ENCODE assay signal across 18 cellular contexts in genomic region chr14:103028772-103029171, GRCh38. TPM values are rescaled to one million over a fixed set of nuclear protein-coding genes. Genes with fewer than 3 reads are reported as not detected.
DNase-seq lines count a peak whose midpoint lies in the region; ATAC-seq, FAIRE-seq and TF ChIP-seq lines count a peak whose summit lies in the region.
"Had no signal": no experiment of that assay in that cellular context is flagged by ENCODE, and none has a peak within 500 bp of the region (broad histone marks: within the 10 kb centered on the region; RNA-seq: fewer than 3 reads in every experiment).

No MANE protein-coding gene starts in this region.

- no peak for ATAC-seq in thoracic aorta (ENCODE audit: insufficient number of reproducible peaks, low FRiP score, low read depth)
- ATAC-seq: GM12878 had no signal

- DNase-seq in PC-9 = no peak
- no peak for DNase-seq in astrocyte (ENCODE audit: low read depth)
- no peak for DNase-seq in dorsolateral prefrontal cortex
- no peak for DNase-seq in thoracic aorta (ENCODE audit: low spot score)
- no peak for DNase-seq in SHP77 (lab: John Stamatoyannopoulos, UW)
- DNase-seq in lower leg skin (ENCODE audit: low spot score in 2 of 2) = no peak
- DNase-seq in NCI-H748 (lab: John Stamatoyannopoulos, UW; ENCODE audit: unreplicated experiment) = no peak
- no peak for DNase-seq in HUDEP-2 (lab: John Stamatoyannopoulos, UW; ENCODE audit: unreplicated experiment in 76 of 76)
- DNase-seq: BE2C; CD4-positive, alpha-beta memory T cell; DMS79; GOT3; H9 had no signal

- BruUV-seq in PC-9 (replicated peaks; lab: Mats Ljungman, UMichigan) = no TSS peak

- no peak for TF ChIP-seq CTCF in PC-9 (conservative IDR thresholded peaks at IDR 0.05)
- no peak for TF ChIP-seq CTCF in astrocyte (IDR thresholded peaks at IDR 0.05; ENCODE audit: insufficient read depth, low read depth, low read length)
- no peak for TF ChIP-seq CTCF in dorsolateral prefrontal cortex (IDR thresholded peaks at IDR 0.05 in 54 of 56, conservative IDR thresholded peaks at IDR 0.05 in 2 of 56; ENCODE audit: low read depth in 1 of 56, partially characterized antibody in 56 of 56)
- no peak for TF ChIP-seq CTCF in thoracic aorta (IDR thresholded peaks at IDR 0.05)
- no peak for TF ChIP-seq CTCF in lower leg skin (IDR thresholded peaks at IDR 0.05)

- FAIRE-seq in astrocyte (lab: Jason Lieb, UNC) = no peak
- FAIRE-seq: A204.1, GM12878 had no signal

- H3K36me3 ChIP-seq in PC-9 (ENCODE audit: low read depth) (no peaks in the 10 kb centered on the region), astrocyte (ENCODE audit: insufficient read depth, low read length) (no peaks in the 10 kb centered on the region), thoracic aorta (no peaks in the 10 kb centered on the region)
- H3K36me3 ChIP-seq: BE2C had no signal

- no peak overlapping the region for H3K4me3 ChIP-seq in PC-9
- H3K4me3 ChIP-seq in astrocyte (ENCODE audit: insufficient read depth, low read depth, low read length) = no peak overlapping the region
- H3K4me3 ChIP-seq in dorsolateral prefrontal cortex = peak overlapping the region in 1 of 59 donors; percentile 4
- H3K4me3 ChIP-seq in thoracic aorta = peak overlapping the region; percentile 58
- H3K4me3 ChIP-seq in lower leg skin (ENCODE audit: low read depth, poor library complexity, severe bottlenecking) = no peak overlapping the region
- H3K4me3 ChIP-seq: GM12878 had no signal

- H3K4me2 ChIP-seq in PC-9 = peak overlapping the region; percentile 66
- H3K4me2 ChIP-seq in astrocyte (ENCODE audit: low read length) = no peak overlapping the region

- no peaks in the 10 kb centered on the region for H3K9me2 ChIP-seq in PC-9 (ENCODE audit: insufficient read depth)

- H3K9me3 Mint-ChIP-seq in astrocyte (ENCODE audit: unreplicated experiment) = no peaks in the 10 kb centered on the region

- peaks cover 3% of the 10 kb centered on the region for H3K36me3 Mint-ChIP-seq in astrocyte (ENCODE audit: low read depth, unreplicated experiment)

- H3K4me1 ChIP-seq in PC-9 (replicated peaks; ENCODE audit: insufficient read depth) (peaks cover 68% of the 10 kb centered on the region), astrocyte (ENCODE audit: insufficient read depth, low read length) (peaks cover 13% of the 10 kb centered on the region), thoracic aorta (ENCODE audit: control insufficient read depth in 1 of 2, low read depth in 2 of 2) (peaks cover 30 to 62% of the 10 kb centered on the region in 2 donors)

- H3K9me3 ChIP-seq in PC-9 (ENCODE audit: insufficient read depth, low read depth) (no peaks in the 10 kb centered on the region), astrocyte (ENCODE audit: insufficient read depth, low read depth, low read length) (no peaks in the 10 kb centered on the region), thoracic aorta (no peaks in the 10 kb centered on the region)
- H3K9me3 ChIP-seq: BE2C had no signal

- no peak for TF ChIP-seq POLR2A in lower leg skin (IDR thresholded peaks at IDR 0.05)

- CTCF ChIA-PET in PC-9 (lab: Charles Lee) = interaction anchor here (0.8 kb wide), 1 partner anchor 31 kb away, joined by 3 read pairs; no protein-coding TSS in a partner anchor

- H3K27me3 ChIP-seq in PC-9 (ENCODE audit: insufficient read depth, low read depth) (no peaks in the 10 kb centered on the region), astrocyte (ENCODE audit: insufficient read depth, low read length) (no peaks in the 10 kb centered on the region), dorsolateral prefrontal cortex (no peaks in the 10 kb centered on the region), thoracic aorta (replicated peaks; ENCODE audit: insufficient read depth) (no peaks in the 10 kb centered on the region)
- H3K27me3 ChIP-seq: BE2C had no signal

- intact Hi-C loops in PC-9 (cut with micrococcal nuclease; ENCODE audit: unreplicated experiment) (no loop called here), dorsolateral prefrontal cortex (cut with DNase I) (no loop called here), lower leg skin (cut with DNase I; ENCODE audit: low total_unique reads) (no loop called here)

- H3K27me3 Mint-ChIP-seq in astrocyte (ENCODE audit: low read depth, unreplicated experiment) = no peaks in the 10 kb centered on the region

- H3K79me2 ChIP-seq in PC-9 (ENCODE audit: low read depth) (peaks cover 94% of the 10 kb centered on the region), astrocyte (ENCODE audit: insufficient read depth, low read length) (peaks cover 96% of the 10 kb centered on the region)

- peaks cover 27% of the 10 kb centered on the region for H3K4me1 Mint-ChIP-seq in astrocyte (ENCODE audit: low read depth, unreplicated experiment)

- POLR2A ChIA-PET in PC-9 (lab: Charles Lee; ENCODE audit: unreplicated experiment) = no interaction called here

- H3K9ac ChIP-seq in astrocyte (ENCODE audit: low read length) = no peak overlapping the region

- H3K4me3 Mint-ChIP-seq in astrocyte (ENCODE audit: unreplicated experiment) = no peak overlapping the region
- H3K4me3 Mint-ChIP-seq: CD4-positive, alpha-beta memory T cell; H9 had no signal

- H2AFZ ChIP-seq in PC-9 (no peak overlapping the region), astrocyte (ENCODE audit: low read depth, low read length) (no peak overlapping the region)

- H3K27ac Mint-ChIP-seq in astrocyte (ENCODE audit: unreplicated experiment) = peak overlapping the region; percentile 47
- H3K27ac Mint-ChIP-seq: CD4-positive, alpha-beta memory T cell; H9 had no signal

- peaks cover 15% of the 10 kb centered on the region for H4K20me1 ChIP-seq in PC-9 (ENCODE audit: insufficient read depth)
- H4K20me1 ChIP-seq in astrocyte (ENCODE audit: insufficient read depth, low read length) = peaks cover 79% of the 10 kb centered on the region

- peaks cover 68% of the 10 kb centered on the region for H3F3A ChIP-seq in PC-9 (ENCODE audit: insufficient read depth, low read depth)

- H3K27ac ChIP-seq in PC-9 = peak overlapping the region; percentile 89
- no peak overlapping the region for H3K27ac ChIP-seq in astrocyte (ENCODE audit: low read depth, low read length)
- peak overlapping the region in 57 of 59 donors; percentile 15 to 92 (median 78) for H3K27ac ChIP-seq in dorsolateral prefrontal cortex
- peak overlapping the region; percentile 70 to 74 for H3K27ac ChIP-seq in thoracic aorta
- H3K27ac ChIP-seq: C4-2B had no signal

RNA-seq across cellular contexts. Expression of gene CDC42BPB, which starts 28.6 kb away (rescaled TPM):
- total RNA-seq in PC-9 (2021) (203 and 209 TPM in 2 replicates), astrocyte (116 and 119 TPM in 2 replicates), dorsolateral prefrontal cortex (100 to 1,000 TPM; 112 to 178 (median 140) TPM), thoracic aorta (100 to 1,000 TPM; 121 to 133 TPM), lower leg skin (100 to 1,000 TPM in 2 of 4 donors, 10 to 100 TPM in 2; 85.3 to 174 (median 101) TPM)

RNA-seq across cellular contexts. Expression of gene LBHD2, which starts 55.2 kb away (rescaled TPM):
- total RNA-seq in PC-9 (2021) = 0.52 and 0.78 TPM in 2 replicates
- not detected in 2 replicates for total RNA-seq in astrocyte
- 1 to 10 TPM in 57 of 120 experiments, under 1 TPM in 20, not detected in 43; 0.58 to 5.7 (median 1.5) TPM for total RNA-seq in dorsolateral prefrontal cortex
- total RNA-seq in thoracic aorta = not detected
- total RNA-seq in lower leg skin = not detected
- total RNA-seq: CD4-positive, alpha-beta memory T cell; G401; GM12878; H9; HT1080 had no signal
